In the genomic region with DNA sequence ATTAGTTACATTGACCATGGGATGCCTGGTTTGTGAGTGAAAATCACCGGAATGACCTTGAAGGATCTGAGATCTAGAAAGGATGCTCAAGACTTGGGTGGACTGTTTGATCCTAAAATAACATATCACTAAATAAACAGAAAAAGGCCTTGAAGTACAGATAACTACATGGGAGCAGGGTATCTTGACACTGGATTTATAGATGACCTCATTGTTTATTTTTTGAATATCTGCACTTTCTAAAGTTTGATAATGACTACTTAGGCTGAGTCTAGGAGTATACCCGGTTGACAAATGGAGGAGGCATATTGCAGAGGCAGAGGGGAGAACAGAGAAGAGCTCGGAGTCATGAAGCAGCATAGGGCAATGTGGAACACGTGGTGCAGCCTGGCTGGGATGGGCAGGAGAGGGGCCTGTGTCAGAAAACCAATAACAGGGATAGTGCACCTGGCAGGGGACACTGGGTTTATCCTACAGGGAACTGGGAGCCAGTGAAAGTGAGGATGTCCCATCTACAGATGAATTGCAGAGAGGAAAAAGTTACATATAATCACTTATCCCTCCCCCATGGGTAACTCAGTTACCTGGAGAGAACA, we compare ENCODE assay signal across 1 cellular context.
TF ChIP-seq lines count a peak whose summit lies in the region.

No MANE protein-coding gene starts in this region.

TF ChIP-seq in GM23338, 12 proteins besides CTCF, POLR2A, EP300 and RAD21:
- TF ChIP-seq, protein P1, sequence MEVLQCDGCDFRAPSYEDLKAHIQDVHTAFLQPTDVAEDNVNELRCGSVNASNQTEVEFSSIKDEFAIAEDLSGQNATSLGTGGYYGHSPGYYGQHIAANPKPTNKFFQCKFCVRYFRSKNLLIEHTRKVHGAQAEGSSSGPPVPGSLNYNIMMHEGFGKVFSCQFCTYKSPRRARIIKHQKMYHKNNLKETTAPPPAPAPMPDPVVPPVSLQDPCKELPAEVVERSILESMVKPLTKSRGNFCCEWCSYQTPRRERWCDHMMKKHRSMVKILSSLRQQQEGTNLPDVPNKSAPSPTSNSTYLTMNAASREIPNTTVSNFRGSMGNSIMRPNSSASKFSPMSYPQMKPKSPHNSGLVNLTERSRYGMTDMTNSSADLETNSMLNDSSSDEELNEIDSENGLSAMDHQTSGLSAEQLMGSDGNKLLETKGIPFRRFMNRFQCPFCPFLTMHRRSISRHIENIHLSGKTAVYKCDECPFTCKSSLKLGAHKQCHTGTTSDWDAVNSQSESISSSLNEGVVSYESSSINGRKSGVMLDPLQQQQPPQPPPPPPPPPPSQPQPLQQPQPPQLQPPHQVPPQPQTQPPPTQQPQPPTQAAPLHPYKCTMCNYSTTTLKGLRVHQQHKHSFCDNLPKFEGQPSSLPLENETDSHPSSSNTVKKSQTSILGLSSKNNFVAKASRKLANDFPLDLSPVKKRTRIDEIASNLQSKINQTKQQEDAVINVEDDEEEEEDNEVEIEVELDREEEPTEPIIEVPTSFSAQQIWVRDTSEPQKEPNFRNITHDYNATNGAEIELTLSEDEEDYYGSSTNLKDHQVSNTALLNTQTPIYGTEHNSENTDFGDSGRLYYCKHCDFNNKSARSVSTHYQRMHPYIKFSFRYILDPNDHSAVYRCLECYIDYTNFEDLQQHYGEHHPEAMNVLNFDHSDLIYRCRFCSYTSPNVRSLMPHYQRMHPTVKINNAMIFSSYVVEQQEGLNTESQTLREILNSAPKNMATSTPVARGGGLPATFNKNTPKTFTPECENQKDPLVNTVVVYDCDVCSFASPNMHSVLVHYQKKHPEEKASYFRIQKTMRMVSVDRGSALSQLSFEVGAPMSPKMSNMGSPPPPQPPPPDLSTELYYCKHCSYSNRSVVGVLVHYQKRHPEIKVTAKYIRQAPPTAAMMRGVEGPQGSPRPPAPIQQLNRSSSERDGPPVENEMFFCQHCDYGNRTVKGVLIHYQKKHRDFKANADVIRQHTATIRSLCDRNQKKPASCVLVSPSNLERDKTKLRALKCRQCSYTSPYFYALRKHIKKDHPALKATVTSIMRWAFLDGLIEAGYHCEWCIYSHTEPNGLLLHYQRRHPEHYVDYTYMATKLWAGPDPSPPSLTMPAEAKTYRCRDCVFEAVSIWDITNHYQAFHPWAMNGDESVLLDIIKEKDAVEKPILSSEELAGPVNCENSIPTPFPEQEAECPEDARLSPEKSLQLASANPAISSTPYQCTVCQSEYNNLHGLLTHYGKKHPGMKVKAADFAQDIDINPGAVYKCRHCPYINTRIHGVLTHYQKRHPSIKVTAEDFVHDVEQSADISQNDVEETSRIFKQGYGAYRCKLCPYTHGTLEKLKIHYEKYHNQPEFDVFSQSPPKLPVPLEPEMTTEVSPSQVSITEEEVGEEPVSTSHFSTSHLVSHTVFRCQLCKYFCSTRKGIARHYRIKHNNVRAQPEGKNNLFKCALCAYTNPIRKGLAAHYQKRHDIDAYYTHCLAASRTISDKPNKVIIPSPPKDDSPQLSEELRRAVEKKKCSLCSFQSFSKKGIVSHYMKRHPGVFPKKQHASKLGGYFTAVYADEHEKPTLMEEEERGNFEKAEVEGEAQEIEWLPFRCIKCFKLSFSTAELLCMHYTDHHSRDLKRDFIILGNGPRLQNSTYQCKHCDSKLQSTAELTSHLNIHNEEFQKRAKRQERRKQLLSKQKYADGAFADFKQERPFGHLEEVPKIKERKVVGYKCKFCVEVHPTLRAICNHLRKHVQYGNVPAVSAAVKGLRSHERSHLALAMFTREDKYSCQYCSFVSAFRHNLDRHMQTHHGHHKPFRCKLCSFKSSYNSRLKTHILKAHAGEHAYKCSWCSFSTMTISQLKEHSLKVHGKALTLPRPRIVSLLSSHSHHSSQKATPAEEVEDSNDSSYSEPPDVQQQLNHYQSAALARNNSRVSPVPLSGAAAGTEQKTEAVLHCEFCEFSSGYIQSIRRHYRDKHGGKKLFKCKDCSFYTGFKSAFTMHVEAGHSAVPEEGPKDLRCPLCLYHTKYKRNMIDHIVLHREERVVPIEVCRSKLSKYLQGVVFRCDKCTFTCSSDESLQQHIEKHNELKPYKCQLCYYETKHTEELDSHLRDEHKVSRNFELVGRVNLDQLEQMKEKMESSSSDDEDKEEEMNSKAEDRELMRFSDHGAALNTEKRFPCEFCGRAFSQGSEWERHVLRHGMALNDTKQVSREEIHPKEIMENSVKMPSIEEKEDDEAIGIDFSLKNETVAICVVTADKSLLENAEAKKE (CRISPR knock-in tag; IDR thresholded peaks at IDR 0.05): no peak
- no peak for TF ChIP-seq JUNB (IDR thresholded peaks at IDR 0.05; ENCODE audit: unreplicated experiment)
- TF ChIP-seq, protein P2, sequence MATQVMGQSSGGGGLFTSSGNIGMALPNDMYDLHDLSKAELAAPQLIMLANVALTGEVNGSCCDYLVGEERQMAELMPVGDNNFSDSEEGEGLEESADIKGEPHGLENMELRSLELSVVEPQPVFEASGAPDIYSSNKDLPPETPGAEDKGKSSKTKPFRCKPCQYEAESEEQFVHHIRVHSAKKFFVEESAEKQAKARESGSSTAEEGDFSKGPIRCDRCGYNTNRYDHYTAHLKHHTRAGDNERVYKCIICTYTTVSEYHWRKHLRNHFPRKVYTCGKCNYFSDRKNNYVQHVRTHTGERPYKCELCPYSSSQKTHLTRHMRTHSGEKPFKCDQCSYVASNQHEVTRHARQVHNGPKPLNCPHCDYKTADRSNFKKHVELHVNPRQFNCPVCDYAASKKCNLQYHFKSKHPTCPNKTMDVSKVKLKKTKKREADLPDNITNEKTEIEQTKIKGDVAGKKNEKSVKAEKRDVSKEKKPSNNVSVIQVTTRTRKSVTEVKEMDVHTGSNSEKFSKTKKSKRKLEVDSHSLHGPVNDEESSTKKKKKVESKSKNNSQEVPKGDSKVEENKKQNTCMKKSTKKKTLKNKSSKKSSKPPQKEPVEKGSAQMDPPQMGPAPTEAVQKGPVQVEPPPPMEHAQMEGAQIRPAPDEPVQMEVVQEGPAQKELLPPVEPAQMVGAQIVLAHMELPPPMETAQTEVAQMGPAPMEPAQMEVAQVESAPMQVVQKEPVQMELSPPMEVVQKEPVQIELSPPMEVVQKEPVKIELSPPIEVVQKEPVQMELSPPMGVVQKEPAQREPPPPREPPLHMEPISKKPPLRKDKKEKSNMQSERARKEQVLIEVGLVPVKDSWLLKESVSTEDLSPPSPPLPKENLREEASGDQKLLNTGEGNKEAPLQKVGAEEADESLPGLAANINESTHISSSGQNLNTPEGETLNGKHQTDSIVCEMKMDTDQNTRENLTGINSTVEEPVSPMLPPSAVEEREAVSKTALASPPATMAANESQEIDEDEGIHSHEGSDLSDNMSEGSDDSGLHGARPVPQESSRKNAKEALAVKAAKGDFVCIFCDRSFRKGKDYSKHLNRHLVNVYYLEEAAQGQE (IDR thresholded peaks at IDR 0.05; ENCODE audit: unreplicated experiment): no peak
- TF ChIP-seq EZH2 (IDR thresholded peaks at IDR 0.05; ENCODE audit: low read depth, unreplicated experiment): no peak
- TF ChIP-seq STAT1 (IDR thresholded peaks at IDR 0.05; ENCODE audit: unreplicated experiment): no peak
- TF ChIP-seq ZNF331 (CRISPR knock-in tag; IDR thresholded peaks at IDR 0.05; ENCODE audit: low read depth): no peak
- TF ChIP-seq, protein P3, sequence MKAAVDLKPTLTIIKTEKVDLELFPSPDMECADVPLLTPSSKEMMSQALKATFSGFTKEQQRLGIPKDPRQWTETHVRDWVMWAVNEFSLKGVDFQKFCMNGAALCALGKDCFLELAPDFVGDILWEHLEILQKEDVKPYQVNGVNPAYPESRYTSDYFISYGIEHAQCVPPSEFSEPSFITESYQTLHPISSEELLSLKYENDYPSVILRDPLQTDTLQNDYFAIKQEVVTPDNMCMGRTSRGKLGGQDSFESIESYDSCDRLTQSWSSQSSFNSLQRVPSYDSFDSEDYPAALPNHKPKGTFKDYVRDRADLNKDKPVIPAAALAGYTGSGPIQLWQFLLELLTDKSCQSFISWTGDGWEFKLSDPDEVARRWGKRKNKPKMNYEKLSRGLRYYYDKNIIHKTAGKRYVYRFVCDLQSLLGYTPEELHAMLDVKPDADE (IDR thresholded peaks at IDR 0.05): no peak
- TF ChIP-seq EZH2phosphoT487 (IDR thresholded peaks at IDR 0.05; ENCODE audit: unreplicated experiment): no peak
- no peak for TF ChIP-seq ZNF114 (CRISPR knock-in tag; IDR thresholded peaks at IDR 0.05)
- TF ChIP-seq POLR2AphosphoS5 (IDR thresholded peaks at IDR 0.05; ENCODE audit: low read depth): no peak
- TF ChIP-seq NANOG (IDR thresholded peaks at IDR 0.05; ENCODE audit: borderline replicate concordance): no peak
- TF ChIP-seq CREB1 (CRISPR knock-in tag; IDR thresholded peaks at IDR 0.05; ENCODE audit: low read depth): no peak
